ENCODE assay signal across 2 cellular contexts in genomic region chr19:44593294-44593693, GRCh38.
TF ChIP-seq lines count a peak whose summit lies in the region.

No MANE protein-coding gene starts in this region.

TF ChIP-seq in A549, 52 proteins besides CTCF, POLR2A, EP300 and RAD21 (continued from another document):
- no peak for TF ChIP-seq EHMT2 (IDR thresholded peaks at IDR 0.05; ENCODE audit: low read depth)
- no peak for TF ChIP-seq TP53 (CRISPR knock-in tag; IDR thresholded peaks at IDR 0.05)
- TF ChIP-seq HDAC2 (IDR thresholded peaks at IDR 0.05): no peak
- no peak for TF ChIP-seq KDM5A (IDR thresholded peaks at IDR 0.05)
- TF ChIP-seq FOSB (CRISPR knock-in tag; IDR thresholded peaks at IDR 0.05): no peak
- no peak for TF ChIP-seq ZNF302 (CRISPR knock-in tag; IDR thresholded peaks at IDR 0.05)
- TF ChIP-seq RCOR1 (IDR thresholded peaks at IDR 0.05; ENCODE audit: low read depth, low read length): no peak
- no peak for TF ChIP-seq MAZ (IDR thresholded peaks at IDR 0.05; ENCODE audit: borderline replicate concordance, low read depth, low read length)
- TF ChIP-seq FOSL2 (IDR thresholded peaks at IDR 0.05): no peak
- TF ChIP-seq FOSL2 (CRISPR knock-in tag; IDR thresholded peaks at IDR 0.05): no peak
- no peak for TF ChIP-seq CEBPB (IDR thresholded peaks at IDR 0.05)
TF ChIP-seq in A549: peak in this region for 0.

TF ChIP-seq in GM23338, 12 proteins besides CTCF, POLR2A, EP300 and RAD21 (continued from another document):
- TF ChIP-seq, protein P1, sequence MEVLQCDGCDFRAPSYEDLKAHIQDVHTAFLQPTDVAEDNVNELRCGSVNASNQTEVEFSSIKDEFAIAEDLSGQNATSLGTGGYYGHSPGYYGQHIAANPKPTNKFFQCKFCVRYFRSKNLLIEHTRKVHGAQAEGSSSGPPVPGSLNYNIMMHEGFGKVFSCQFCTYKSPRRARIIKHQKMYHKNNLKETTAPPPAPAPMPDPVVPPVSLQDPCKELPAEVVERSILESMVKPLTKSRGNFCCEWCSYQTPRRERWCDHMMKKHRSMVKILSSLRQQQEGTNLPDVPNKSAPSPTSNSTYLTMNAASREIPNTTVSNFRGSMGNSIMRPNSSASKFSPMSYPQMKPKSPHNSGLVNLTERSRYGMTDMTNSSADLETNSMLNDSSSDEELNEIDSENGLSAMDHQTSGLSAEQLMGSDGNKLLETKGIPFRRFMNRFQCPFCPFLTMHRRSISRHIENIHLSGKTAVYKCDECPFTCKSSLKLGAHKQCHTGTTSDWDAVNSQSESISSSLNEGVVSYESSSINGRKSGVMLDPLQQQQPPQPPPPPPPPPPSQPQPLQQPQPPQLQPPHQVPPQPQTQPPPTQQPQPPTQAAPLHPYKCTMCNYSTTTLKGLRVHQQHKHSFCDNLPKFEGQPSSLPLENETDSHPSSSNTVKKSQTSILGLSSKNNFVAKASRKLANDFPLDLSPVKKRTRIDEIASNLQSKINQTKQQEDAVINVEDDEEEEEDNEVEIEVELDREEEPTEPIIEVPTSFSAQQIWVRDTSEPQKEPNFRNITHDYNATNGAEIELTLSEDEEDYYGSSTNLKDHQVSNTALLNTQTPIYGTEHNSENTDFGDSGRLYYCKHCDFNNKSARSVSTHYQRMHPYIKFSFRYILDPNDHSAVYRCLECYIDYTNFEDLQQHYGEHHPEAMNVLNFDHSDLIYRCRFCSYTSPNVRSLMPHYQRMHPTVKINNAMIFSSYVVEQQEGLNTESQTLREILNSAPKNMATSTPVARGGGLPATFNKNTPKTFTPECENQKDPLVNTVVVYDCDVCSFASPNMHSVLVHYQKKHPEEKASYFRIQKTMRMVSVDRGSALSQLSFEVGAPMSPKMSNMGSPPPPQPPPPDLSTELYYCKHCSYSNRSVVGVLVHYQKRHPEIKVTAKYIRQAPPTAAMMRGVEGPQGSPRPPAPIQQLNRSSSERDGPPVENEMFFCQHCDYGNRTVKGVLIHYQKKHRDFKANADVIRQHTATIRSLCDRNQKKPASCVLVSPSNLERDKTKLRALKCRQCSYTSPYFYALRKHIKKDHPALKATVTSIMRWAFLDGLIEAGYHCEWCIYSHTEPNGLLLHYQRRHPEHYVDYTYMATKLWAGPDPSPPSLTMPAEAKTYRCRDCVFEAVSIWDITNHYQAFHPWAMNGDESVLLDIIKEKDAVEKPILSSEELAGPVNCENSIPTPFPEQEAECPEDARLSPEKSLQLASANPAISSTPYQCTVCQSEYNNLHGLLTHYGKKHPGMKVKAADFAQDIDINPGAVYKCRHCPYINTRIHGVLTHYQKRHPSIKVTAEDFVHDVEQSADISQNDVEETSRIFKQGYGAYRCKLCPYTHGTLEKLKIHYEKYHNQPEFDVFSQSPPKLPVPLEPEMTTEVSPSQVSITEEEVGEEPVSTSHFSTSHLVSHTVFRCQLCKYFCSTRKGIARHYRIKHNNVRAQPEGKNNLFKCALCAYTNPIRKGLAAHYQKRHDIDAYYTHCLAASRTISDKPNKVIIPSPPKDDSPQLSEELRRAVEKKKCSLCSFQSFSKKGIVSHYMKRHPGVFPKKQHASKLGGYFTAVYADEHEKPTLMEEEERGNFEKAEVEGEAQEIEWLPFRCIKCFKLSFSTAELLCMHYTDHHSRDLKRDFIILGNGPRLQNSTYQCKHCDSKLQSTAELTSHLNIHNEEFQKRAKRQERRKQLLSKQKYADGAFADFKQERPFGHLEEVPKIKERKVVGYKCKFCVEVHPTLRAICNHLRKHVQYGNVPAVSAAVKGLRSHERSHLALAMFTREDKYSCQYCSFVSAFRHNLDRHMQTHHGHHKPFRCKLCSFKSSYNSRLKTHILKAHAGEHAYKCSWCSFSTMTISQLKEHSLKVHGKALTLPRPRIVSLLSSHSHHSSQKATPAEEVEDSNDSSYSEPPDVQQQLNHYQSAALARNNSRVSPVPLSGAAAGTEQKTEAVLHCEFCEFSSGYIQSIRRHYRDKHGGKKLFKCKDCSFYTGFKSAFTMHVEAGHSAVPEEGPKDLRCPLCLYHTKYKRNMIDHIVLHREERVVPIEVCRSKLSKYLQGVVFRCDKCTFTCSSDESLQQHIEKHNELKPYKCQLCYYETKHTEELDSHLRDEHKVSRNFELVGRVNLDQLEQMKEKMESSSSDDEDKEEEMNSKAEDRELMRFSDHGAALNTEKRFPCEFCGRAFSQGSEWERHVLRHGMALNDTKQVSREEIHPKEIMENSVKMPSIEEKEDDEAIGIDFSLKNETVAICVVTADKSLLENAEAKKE (CRISPR knock-in tag; IDR thresholded peaks at IDR 0.05): no peak
- TF ChIP-seq EZH2 (IDR thresholded peaks at IDR 0.05; ENCODE audit: low read depth, unreplicated experiment) (no peak), REST (IDR thresholded peaks at IDR 0.05; ENCODE audit: unreplicated experiment) (no peak), ETS1 (IDR thresholded peaks at IDR 0.05) (no peak)
